In the genomic region with DNA sequence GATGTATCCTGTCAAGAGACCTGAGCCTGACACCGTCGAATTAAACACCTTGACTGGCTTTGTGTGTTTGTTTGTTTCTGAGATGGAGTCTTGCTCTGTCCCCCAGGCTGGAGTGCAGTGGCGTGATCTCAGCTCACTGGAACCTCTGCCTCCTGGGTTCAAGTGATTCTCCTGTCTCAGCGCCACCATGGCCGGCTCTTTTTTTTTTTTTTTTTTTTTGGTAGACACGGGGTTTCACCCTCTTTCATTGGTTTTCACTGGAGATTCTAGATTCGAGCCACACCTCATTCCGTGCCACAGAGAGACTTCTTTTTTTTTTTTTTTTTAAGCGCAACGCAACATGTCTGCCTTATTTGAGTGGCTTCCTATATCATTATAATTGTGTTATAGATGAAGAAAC, we compare ENCODE assay signal across 8 cellular contexts.
DNase-seq lines count a peak whose midpoint lies in the region; ATAC-seq, FAIRE-seq and TF ChIP-seq lines count a peak whose summit lies in the region.
"Not testable (repeated sequence)": the region's sequence is repeated elsewhere in the genome, so short reads cannot be mapped to it uniquely, and the experiment has no call there.

No MANE protein-coding gene starts in this region.

- not testable (repeated sequence) for H3K27me3 ChIP-seq in upper lobe of right lung; aorta (ENCODE audit: control insufficient read depth in 1 of 2, insufficient read depth in 2 of 2, low read length in 1 of 2)

- not testable (repeated sequence) for FAIRE-seq in kidney (lab: Jason Lieb, UNC)

- H3K4me3 ChIP-seq in kidney (ENCODE audit: low read length in 2 of 2); mucosa of descending colon; upper lobe of right lung; aorta (ENCODE audit: low read length in 2 of 2): not testable (repeated sequence)

- not testable (repeated sequence) for TF ChIP-seq CTCF in kidney (IDR thresholded peaks at IDR 0.05; ENCODE audit: borderline replicate concordance, extremely low read depth, insufficient read depth); mucosa of descending colon (IDR thresholded peaks at IDR 0.05); upper lobe of right lung (IDR thresholded peaks at IDR 0.05)

- WGBS in aorta, 2 donors = 86 to 90% methylated on average over 5 of the region's 10 CpGs

- not testable (repeated sequence) for H3K36me3 ChIP-seq in kidney (ENCODE audit: control insufficient read depth in 1 of 2, insufficient read depth in 2 of 2, low read length in 2 of 2); mucosa of descending colon (ENCODE audit: low read depth); upper lobe of right lung; aorta (ENCODE audit: control insufficient read depth in 1 of 2, insufficient read depth in 2 of 2, low read length in 1 of 2)

- not testable (repeated sequence) for H3K9ac ChIP-seq in kidney (ENCODE audit: low read length in 2 of 2)

- H3K4me1 ChIP-seq in kidney (ENCODE audit: control insufficient read depth in 1 of 2, insufficient read depth in 1 of 2, low read depth in 1 of 2, low read length in 2 of 2); mucosa of descending colon (ENCODE audit: low read depth); upper lobe of right lung; aorta (ENCODE audit: control insufficient read depth in 1 of 2, insufficient read depth in 2 of 2, low read length in 2 of 2): not testable (repeated sequence)

- not testable (repeated sequence) for DNase-seq in Right ventricle myocardium inferior (ENCODE audit: missing footprints); left ventricle myocardium superior; left lobe of liver (ENCODE audit: low spot score); mucosa of descending colon; sciatic nerve (ENCODE audit: low spot score); upper lobe of right lung; aorta
- DNase-seq in kidney = peak; percentile 0

- not testable (repeated sequence) for H3K27ac ChIP-seq in kidney (ENCODE audit: low read depth in 2 of 2, low read length in 2 of 2); upper lobe of right lung; aorta (ENCODE audit: low read depth in 1 of 2, low read length in 2 of 2)

- ATAC-seq in Right ventricle myocardium inferior = peak; percentile 54
- peak; percentile 36 for ATAC-seq in left ventricle myocardium superior
- ATAC-seq in left lobe of liver = peak; percentile 40
- peak; percentile 24 for ATAC-seq in mucosa of descending colon
- ATAC-seq in sciatic nerve = peak; percentile 73
- ATAC-seq in upper lobe of right lung = peak; percentile 46
- ATAC-seq in aorta (ENCODE audit: low FRiP score) = peak; percentile 81

- not testable (repeated sequence) for H3K9me3 ChIP-seq in kidney (ENCODE audit: control insufficient read depth in 1 of 2, low read length in 2 of 2); mucosa of descending colon; upper lobe of right lung; aorta (ENCODE audit: control insufficient read depth, low read length)

- intact Hi-C loops in Right ventricle myocardium inferior (cut with DNase I); left ventricle myocardium superior (cut with micrococcal nuclease); kidney (cut with DNase I); mucosa of descending colon (cut with DNase I, micrococcal nuclease); sciatic nerve (cut with DNase I); upper lobe of right lung (cut with DNase I); aorta (cut with DNase I): not testable (repeated sequence)

Comparison
In these comparisons a context has a peak if more than half of its experiments do, and no peak if none do; other contexts are left out.
1. ATAC-seq: peak in every context shown above with its lines; median percentile 81 in aorta; 73 in sciatic nerve; 54 in Right ventricle myocardium inferior; 46 in upper lobe of right lung; 40 in left lobe of liver; 36 in left ventricle myocardium superior; 24 in mucosa of descending colon.